11 cellular contexts compared by ENCODE assay signal in genomic region chr11:27524155-27524554, GRCh38. TPM values are rescaled to one million over a fixed set of nuclear protein-coding genes. Genes with fewer than 3 reads are reported as not detected.
A peak's percentile ranks its signal among the peaks of the same experiment; 100 is the strongest.
DNase-seq lines count a peak whose midpoint lies in the region; TF ChIP-seq lines count a peak whose summit lies in the region.
"Had no signal": no experiment of that assay in that cellular context is flagged by ENCODE, and none has a peak within 500 bp of the region (broad histone marks: within the 10 kb centered on the region; RNA-seq: fewer than 3 reads in every experiment).

No MANE protein-coding gene starts in this region.

- TF ChIP-seq POLR2A in lower leg skin (IDR thresholded peaks at IDR 0.05) (no peak), transverse colon (IDR thresholded peaks at IDR 0.05) (no peak)

- H3K4me1 ChIP-seq in HEK293 (ENCODE audit: control insufficient read depth, insufficient read depth, low read length) (no peaks in the 10 kb centered on the region), transverse colon (no peaks in the 10 kb centered on the region)
- no peaks in the 10 kb centered on the region for H3K4me1 ChIP-seq in CD8-positive, alpha-beta memory T cell (ENCODE audit: insufficient read depth, low read length)

- peak; percentile 21; the same call in 1 of the 2 replicates for TF ChIP-seq CTCF in AG10803 (conservative IDR thresholded peaks at IDR 0.05; ENCODE audit: low read length)
- TF ChIP-seq CTCF in HEK293 (tag by site-specific recombination; IDR thresholded peaks at IDR 0.05), result no peak
- TF ChIP-seq CTCF in lower leg skin (IDR thresholded peaks at IDR 0.05), result no peak
- no peak for TF ChIP-seq CTCF in transverse colon (IDR thresholded peaks at IDR 0.05)

- H3K9me3 ChIP-seq in HEK293 (ENCODE audit: control insufficient read depth, insufficient read depth, low read depth, low read length) (no peaks in the 10 kb centered on the region), transverse colon (no peaks in the 10 kb centered on the region)
- H3K9me3 ChIP-seq in CD8-positive, alpha-beta memory T cell (ENCODE audit: low read length), result no peaks in the 10 kb centered on the region

- H3K36me3 ChIP-seq in HEK293 (ENCODE audit: control insufficient read depth in 2 of 2, insufficient read depth in 1 of 2, low read length in 2 of 2), result no peaks in the 10 kb centered on the region
- no peaks in the 10 kb centered on the region for H3K36me3 ChIP-seq in CD8-positive, alpha-beta memory T cell (ENCODE audit: insufficient read depth, low read length)
- no peaks in the 10 kb centered on the region for H3K36me3 ChIP-seq in transverse colon

- no peak overlapping the region for H3K4me3 Mint-ChIP-seq in CD8-positive, alpha-beta memory T cell
- H3K4me3 Mint-ChIP-seq: activated naive CD4-positive, alpha-beta T cell treated with anti-CD3 and anti-CD28 coated beads, Interleukin-2, amount 50 U/mL, for 24 hours had no signal

- intact Hi-C loops in lower leg skin (cut with DNase I; ENCODE audit: low total_unique reads), result no loop called here
- intact Hi-C loops in transverse colon (cut with DNase I; ENCODE audit: low total_unique reads), result no loop called here

- POLR2A ChIA-PET in HEK293 (lab: Yijun Ruan, JAX), result no interaction called here
- POLR2A ChIA-PET in CD8-positive, alpha-beta memory T cell (lab: Charles Lee), result no interaction called here

- H3K27ac ChIP-seq in HEK293 (ENCODE audit: extremely low read depth, low read depth, low read length) (no peak overlapping the region), transverse colon (no peak overlapping the region)
- no peak overlapping the region for H3K27ac ChIP-seq in CD8-positive, alpha-beta memory T cell (ENCODE audit: low read depth, low read length)

- DNase-seq in AG10803 (ENCODE audit: low read depth) (peak; percentile 57), SK-N-DZ (ENCODE audit: low spot score) (peak; percentile 26), glomerular visceral epithelial cell (ENCODE audit: extremely low spot score) (peak; percentile 54), NCI-H2107 (lab: John Stamatoyannopoulos, UW) (no peak), lower leg skin (ENCODE audit: low spot score in 2 of 2) (no peak), transverse colon (no peak)
- no peak for DNase-seq in CD8-positive, alpha-beta memory T cell
- DNase-seq: DMS79, NCI-H446 had no signal

- 49 to 63% methylated on average over 5 of the region's 5 CpGs for WGBS in lower leg skin, 2 donors
- 67 to 100% methylated on average over 1 to 5 of the region's 5 CpGs for WGBS in transverse colon (ENCODE audit: low coverage in 1 of 2), 2 donors

- in situ Hi-C loops in transverse colon (cut with MboI; ENCODE audit: low pct_ligation_motif_present in 1 of 4, low pct_unique_long_range_greater_than_20kb in 1 of 4, low sequenced_read_pairs in 3 of 4), result no loop called here

- TF ChIP-seq EP300 in transverse colon (IDR thresholded peaks at IDR 0.05; ENCODE audit: low read depth), result no peak

- peaks cover 3% of the 10 kb centered on the region for H3K27me3 ChIP-seq in CD8-positive, alpha-beta memory T cell (ENCODE audit: insufficient read depth, low read length, poor library complexity, severe bottlenecking)
- no peaks in the 10 kb centered on the region for H3K27me3 ChIP-seq in transverse colon

- CTCF ChIA-PET in HEK293 (lab: Yijun Ruan, JAX), result interaction anchor here (1.3 kb wide), 1 partner anchor 11 kb away, joined by 4 read pairs; no protein-coding TSS in a partner anchor
- CTCF ChIA-PET in CD8-positive, alpha-beta memory T cell (lab: Charles Lee), result no interaction called here

- H3K9me3 Mint-ChIP-seq in CD8-positive, alpha-beta memory T cell, result no peaks in the 10 kb centered on the region
- H3K9me3 Mint-ChIP-seq: activated naive CD4-positive, alpha-beta T cell treated with anti-CD3 and anti-CD28 coated beads, Interleukin-2, amount 50 U/mL, for 24 hours had no signal

- H3K4me3 ChIP-seq in AG10803 (ENCODE audit: low read length) (no peak overlapping the region), HEK293 (ENCODE audit: low read depth, low read length) (no peak overlapping the region), lower leg skin (ENCODE audit: low read depth, poor library complexity, severe bottlenecking) (no peak overlapping the region), transverse colon (no peak overlapping the region)
- no peak overlapping the region for H3K4me3 ChIP-seq in CD8-positive, alpha-beta memory T cell (ENCODE audit: low read length)

- H3K36me3 Mint-ChIP-seq in CD8-positive, alpha-beta memory T cell, result peaks cover 0 to 2% (median 0%) of the 10 kb centered on the region in 3 donors

- H3K27ac Mint-ChIP-seq in CD8-positive, alpha-beta memory T cell, result no peak overlapping the region
- H3K27ac Mint-ChIP-seq: activated naive CD4-positive, alpha-beta T cell treated with anti-CD3 and anti-CD28 coated beads, Interleukin-2, amount 50 U/mL, for 24 hours had no signal

- H3K27me3 Mint-ChIP-seq in CD8-positive, alpha-beta memory T cell, result peaks cover 7 to 9% of the 10 kb centered on the region in 2 donors
- H3K27me3 Mint-ChIP-seq: activated naive CD4-positive, alpha-beta T cell treated with anti-CD3 and anti-CD28 coated beads, Interleukin-2, amount 50 U/mL, for 24 hours had no signal

- H3K4me1 Mint-ChIP-seq in CD8-positive, alpha-beta memory T cell, result no peaks in the 10 kb centered on the region
- H3K4me1 Mint-ChIP-seq: activated naive CD4-positive, alpha-beta T cell treated with anti-CD3 and anti-CD28 coated beads, Interleukin-2, amount 50 U/mL, for 24 hours had no signal

TF ChIP-seq in HEK293, 187 proteins besides CTCF, POLR2A, EP300 and RAD21:
- TF ChIP-seq ZNF433 (tag by site-specific recombination; IDR thresholded peaks at IDR 0.05; ENCODE audit: low read depth), result no peak
- TF ChIP-seq ZFHX2 (tag by site-specific recombination; conservative IDR thresholded peaks at IDR 0.05), result peak; percentile 38
- peak; percentile 40; the same call in 1 of the 2 replicates for TF ChIP-seq EGR2 (tag by site-specific recombination; IDR thresholded peaks at IDR 0.05; ENCODE audit: low read depth)
TF ChIP-seq in HEK293: peak in this region for 2.

RNA-seq across cellular contexts. Expression of gene LIN7C, which starts 17.6 kb away (rescaled TPM):
- 50.1 and 52.3 TPM in 2 replicates for polyA plus RNA-seq in SK-N-DZ (2014; cell fraction: cytosol; rRNA removed)
- 14.4 and 15.3 TPM in 2 replicates for polyA plus RNA-seq in SK-N-DZ (2014; cell fraction: nucleus; rRNA removed)
- total RNA-seq in lower leg skin, result 10 to 100 TPM; 29.2 to 35.6 (median 34.5) TPM
- total RNA-seq in CD8-positive, alpha-beta memory T cell, result 10 to 100 TPM; 27.4 to 28.9 TPM
- 14.7 TPM for polyA plus RNA-seq in CD8-positive, alpha-beta memory T cell
- 10 to 100 TPM; 23.1 to 49.2 (median 32.4) TPM for total RNA-seq in transverse colon

RNA-seq across cellular contexts. Expression of gene LGR4, which starts 51.6 kb away (rescaled TPM):
- 14.2 and 18.5 TPM in 2 replicates for polyA plus RNA-seq in SK-N-DZ (2014; cell fraction: cytosol; rRNA removed)
- 23.9 and 26.1 TPM in 2 replicates for polyA plus RNA-seq in SK-N-DZ (2014; cell fraction: nucleus; rRNA removed)
- total RNA-seq in lower leg skin (10 to 100 TPM; 32.0 to 70.2 (median 50.4) TPM), transverse colon (100 to 1,000 TPM in 3 of 4 donors, 10 to 100 TPM in 1; 28.7 to 165 (median 120) TPM)
- total RNA-seq in CD8-positive, alpha-beta memory T cell, result under 1 TPM; 0.04 to 0.39 TPM
- 0.07 TPM for polyA plus RNA-seq in CD8-positive, alpha-beta memory T cell

Comparison
In these comparisons a context has a peak if more than half of its experiments do, and no peak if none do; other contexts are left out.
1. DNase-seq: peak in AG10803 (single experiment), SK-N-DZ (single experiment) and glomerular visceral epithelial cell (single experiment); none in NCI-H2107 (single experiment), lower leg skin (0 of 2), CD8-positive, alpha-beta memory T cell (0 of 5) and transverse colon (single experiment).
2. RNA of gene LGR4, which starts 51.6 kb away (total RNA-seq): 28.7 to 165 TPM in transverse colon and 32.0 to 70.2 TPM in lower leg skin; 0.04 to 0.39 TPM in CD8-positive, alpha-beta memory T cell; every median in the first group is over 10 times any median in the second.